Comparison of ENCODE assay signal across 25 cellular contexts in genomic region chr12:61523276-61523992, GRCh38.
A peak's percentile ranks its signal among the peaks of the same experiment; 100 is the strongest.
DNase-seq lines count a peak whose midpoint lies in the region; ATAC-seq, FAIRE-seq and TF ChIP-seq lines count a peak whose summit lies in the region.
"Had no signal": no experiment of that assay in that cellular context is flagged by ENCODE, and none has a peak within 500 bp of the region (broad histone marks: within the 10 kb centered on the region; RNA-seq: fewer than 3 reads in every experiment).

No MANE protein-coding gene starts in this region.

- H3K9me3 Mint-ChIP-seq in activated CD8-positive, alpha-beta T cell treated with anti-CD3 and anti-CD28 coated beads, Interleukin-2, amount 10 ng/mL, durations not matched to agents 7 days and 5 days (ENCODE audit: insufficient read depth) = no peaks in the 10 kb centered on the region

- no peaks in the 10 kb centered on the region for H3K27me3 Mint-ChIP-seq in activated CD8-positive, alpha-beta T cell treated with anti-CD3 and anti-CD28 coated beads, Interleukin-2, amount 10 ng/mL, durations not matched to agents 7 days and 5 days (ENCODE audit: low read depth)
- H3K27me3 Mint-ChIP-seq: CD4-positive, alpha-beta T cell; CD8-positive, alpha-beta memory T cell had no signal

- CTCF ChIA-PET in H1 (lab: Charles Lee; ENCODE audit: partially characterized antibody) (interaction anchor here (0.5 to 2.6 kb wide), 2 partner anchors 10 to 1255 kb away, joined by 4 to 12 read pairs; no protein-coding TSS in a partner anchor), GM10248 (lab: Yijun Ruan, JAX) (interaction anchor here (1.4 kb wide), 2 partner anchors 10 to 12 kb away, joined by 4 to 5 read pairs; no protein-coding TSS in a partner anchor)
- CTCF ChIA-PET in activated CD8-positive, alpha-beta T cell treated with anti-CD3 and anti-CD28 coated beads, Interleukin-2, amount 10 ng/mL, durations not matched to agents 7 days and 5 days (lab: Charles Lee) = no interaction called here

- no peaks in the 10 kb centered on the region; the same call in 1 of the 2 replicates for H3K23me2 ChIP-seq in H1 (ENCODE audit: low read depth, low read length)

- POLR2A ChIA-PET in H1 (lab: Charles Lee; ENCODE audit: partially characterized antibody) = interaction anchor here (1.1 kb wide), 1 partner anchor 11 kb away, joined by 3 read pairs; no protein-coding TSS in a partner anchor
- POLR2A ChIA-PET in activated CD8-positive, alpha-beta T cell treated with anti-CD3 and anti-CD28 coated beads, Interleukin-2, amount 10 ng/mL, durations not matched to agents 7 days and 5 days (lab: Charles Lee) = no interaction called here
- POLR2A ChIA-PET in GM10248 (lab: Yijun Ruan, JAX) = no interaction called here

- no peak overlapping the region for H3K4me3 Mint-ChIP-seq in activated CD8-positive, alpha-beta T cell treated with anti-CD3 and anti-CD28 coated beads, Interleukin-2, amount 10 ng/mL, durations not matched to agents 7 days and 5 days
- H3K4me3 Mint-ChIP-seq: CD14-positive monocyte; CD4-positive, alpha-beta T cell; CD8-positive, alpha-beta memory T cell had no signal

- H4K20me1 ChIP-seq in Karpas-422 (ENCODE audit: insufficient read depth, low read depth, low read length) (no peaks in the 10 kb centered on the region), OCI-LY3 (ENCODE audit: insufficient read depth, low read length) (no peaks in the 10 kb centered on the region), H1 (replicated peaks in 1 of 2; ENCODE audit: control insufficient read depth in 1 of 2, insufficient read depth in 2 of 2, low read length in 2 of 2) (no peaks in the 10 kb centered on the region)
- H4K20me1 ChIP-seq: BLaER1 treated with 17β-estradiol and CSF1 and Interleukin-3, amounts not matched to agents 10 nM and 100 nM had no signal

- no peak overlapping the region for H4K8ac ChIP-seq in H1 (ENCODE audit: extremely low read depth, insufficient read depth, low read length)

- no peak for TF ChIP-seq EP300 in H1 (IDR thresholded peaks at IDR 0.05; ENCODE audit: borderline replicate concordance in 1 of 2, low read depth in 2 of 2, low read length in 2 of 2)

- FAIRE-seq in H1 (lab: Jason Lieb, UNC) = no peak
- FAIRE-seq: A549, D721Med, GM12892 had no signal

- TF ChIP-seq CTCF in OCI-LY3 (IDR thresholded peaks at IDR 0.05; ENCODE audit: low read depth, low read length) (no peak), H1 (IDR thresholded peaks at IDR 0.05; ENCODE audit: control extremely low read depth in 1 of 3, insufficient read depth in 1 of 3, low read depth in 1 of 3, low read length in 3 of 3) (no peak), GM10248 (IDR thresholded peaks at IDR 0.05; ENCODE audit: control extremely low read depth, extremely low read depth, low read depth, missing control alignments) (no peak)

- no peak overlapping the region for H3K23ac ChIP-seq in H1 (ENCODE audit: insufficient read length)

- H2BK20ac ChIP-seq in H1 (ENCODE audit: low read length) = no peak overlapping the region

- H4K91ac ChIP-seq in H1 (replicated peaks; ENCODE audit: insufficient read length, low read length) = no peak overlapping the region

- H3K9ac ChIP-seq in Karpas-422 (ENCODE audit: low read length) (no peak overlapping the region), OCI-LY3 (ENCODE audit: low read length) (peak overlapping the region; percentile 23; the same call in 1 of the 2 replicates), H1 (replicated peaks in 1 of 4; ENCODE audit: extremely low read depth in 1 of 4, low read depth in 3 of 4, low read length in 3 of 4) (no peak overlapping the region)
- H3K9ac ChIP-seq: BLaER1 treated with 17β-estradiol and CSF1 and Interleukin-3, amounts not matched to agents 10 nM and 100 nM had no signal

- H3K56ac ChIP-seq in H1 (replicated peaks; ENCODE audit: insufficient read length, low read depth, low read length) = peak overlapping the region; percentile 59

- H3K36me3 Mint-ChIP-seq in activated CD8-positive, alpha-beta T cell treated with anti-CD3 and anti-CD28 coated beads, Interleukin-2, amount 10 ng/mL, durations not matched to agents 7 days and 5 days (ENCODE audit: low read depth) = no peaks in the 10 kb centered on the region
- H3K36me3 Mint-ChIP-seq: CD14-positive monocyte; CD8-positive, alpha-beta memory T cell had no signal

- H3K27ac ChIP-seq in Karpas-422 (ENCODE audit: low read length) (peak overlapping the region; percentile 80), OCI-LY3 (ENCODE audit: low read length) (peak overlapping the region; percentile 90), H1 (ENCODE audit: low read depth, low read length) (no peak overlapping the region)
- H3K27ac ChIP-seq: A549; BLaER1 treated with 17β-estradiol and CSF1 and Interleukin-3, amounts not matched to agents 10 nM and 100 nM had no signal

- peak overlapping the region; percentile 60; the same call in 1 of the 2 replicates for H3K18ac ChIP-seq in H1 (ENCODE audit: extremely low read depth, low read length)

- H3K9me3 ChIP-seq in Karpas-422 (ENCODE audit: low read length) = no peaks in the 10 kb centered on the region
- no peaks in the 10 kb centered on the region for H3K9me3 ChIP-seq in OCI-LY3 (ENCODE audit: insufficient read depth, low read length)
- H3K9me3 ChIP-seq in H1 (ENCODE audit: insufficient read depth in 2 of 2, low read depth in 1 of 2, low read length in 1 of 2) = no peaks in the 10 kb centered on the region
- H3K9me3 ChIP-seq: A549; BE2C; BLaER1 treated with 17β-estradiol and CSF1 and Interleukin-3, amounts not matched to agents 10 nM and 100 nM had no signal

- no peak overlapping the region for H2BK5ac ChIP-seq in H1 (ENCODE audit: low read depth, low read length)

- H3K4me2 ChIP-seq in Karpas-422 (ENCODE audit: low read depth, low read length, poor library complexity, severe bottlenecking) = peak overlapping the region; percentile 33
- H3K4me2 ChIP-seq in OCI-LY3 (ENCODE audit: low read length) = peak overlapping the region; percentile 68
- no peak overlapping the region for H3K4me2 ChIP-seq in H1 (ENCODE audit: insufficient read depth in 1 of 2, low read depth in 2 of 2, low read length in 2 of 2)
- H3K4me2 ChIP-seq: A549 had no signal

- no peaks in the 10 kb centered on the region for H3K79me1 ChIP-seq in H1 (ENCODE audit: low read depth, low read length)

- H3K4ac ChIP-seq in H1 (replicated peaks; ENCODE audit: insufficient read length, low read depth, low read length) = no peak overlapping the region

- no peak for ATAC-seq in activated CD8-positive, alpha-beta T cell treated with anti-CD3 and anti-CD28 coated beads, Interleukin-2, amount 10 ng/mL, durations not matched to agents 7 days and 5 days
- ATAC-seq: A549 had no signal

- no peak for TF ChIP-seq POLR2A in H1 (IDR thresholded peaks at IDR 0.05; ENCODE audit: control extremely low read depth in 1 of 2, low read depth in 2 of 2, low read length in 2 of 2)

- H3K79me2 ChIP-seq in Karpas-422 (ENCODE audit: low read length) = no peaks in the 10 kb centered on the region
- H3K79me2 ChIP-seq in OCI-LY3 (ENCODE audit: low read length) = no peaks in the 10 kb centered on the region
- H3K79me2 ChIP-seq in H1 (ENCODE audit: control insufficient read depth in 1 of 2, insufficient read depth in 2 of 2, low read length in 2 of 2) = no peaks in the 10 kb centered on the region

- DNase-seq in Karpas-422 (peak; percentile 56), H1 (ENCODE audit: low read depth in 1 of 2, low spot score in 2 of 2) (no peak), NCI-H526 (lab: John Stamatoyannopoulos, UW) (no peak), GM10248 (ENCODE audit: extremely low spot score) (no peak), NCI-H524 (lab: John Stamatoyannopoulos, UW) (no peak)
- DNase-seq in activated CD8-positive, alpha-beta T cell treated with anti-CD3 and anti-CD28 coated beads, Interleukin-2, amount 10 ng/mL, durations not matched to agents 7 days and 5 days = no peak
- DNase-seq: 8988T; ACHN; AML-193; BE2C; CD4-positive, alpha-beta T cell; CD8-positive, alpha-beta memory T cell; DMS 273 treated with DMSO at 0.1 percent for 48 hours; DMS79; EL; GF-D8; GOT3; H7; HCEC 1CT had no signal

- H3K27me3 ChIP-seq in Karpas-422 (ENCODE audit: low read length) = no peaks in the 10 kb centered on the region
- no peaks in the 10 kb centered on the region for H3K27me3 ChIP-seq in OCI-LY3 (ENCODE audit: low read depth, low read length)
- no peaks in the 10 kb centered on the region for H3K27me3 ChIP-seq in H1 (replicated peaks in 1 of 4; ENCODE audit: control insufficient read depth in 3 of 4, extremely low read depth in 1 of 4, insufficient read depth in 3 of 4, low read length in 3 of 4)
- H3K27me3 ChIP-seq: BE2C; BLaER1 treated with 17β-estradiol and CSF1 and Interleukin-3, amounts not matched to agents 10 nM and 100 nM had no signal

- no peak for TF ChIP-seq RAD21 in H1 (IDR thresholded peaks at IDR 0.05 in 1 of 2, conservative IDR thresholded peaks at IDR 0.05 in 1 of 2; ENCODE audit: low read depth in 2 of 2, low read length in 2 of 2)

- no peak overlapping the region for H2BK15ac ChIP-seq in H1 (ENCODE audit: low read length)

- no peaks in the 10 kb centered on the region for H3K36me3 ChIP-seq in Karpas-422 (ENCODE audit: insufficient read depth, low read length)
- no peaks in the 10 kb centered on the region for H3K36me3 ChIP-seq in OCI-LY3 (replicated peaks; ENCODE audit: low read depth, low read length)
- H3K36me3 ChIP-seq in H1 (ENCODE audit: control insufficient read depth in 2 of 4, insufficient read depth in 4 of 4, low read length in 3 of 4) = no peaks in the 10 kb centered on the region
- H3K36me3 ChIP-seq: BE2C; BLaER1 treated with 17β-estradiol and CSF1 and Interleukin-3, amounts not matched to agents 10 nM and 100 nM had no signal

- H2AFZ ChIP-seq in Karpas-422 (ENCODE audit: low read length) = no peak overlapping the region
- no peak overlapping the region for H2AFZ ChIP-seq in OCI-LY3 (ENCODE audit: low read depth, low read length)
- H2AFZ ChIP-seq in H1 (ENCODE audit: low read length) = no peak overlapping the region

- no peak overlapping the region for H2BK12ac ChIP-seq in H1 (ENCODE audit: low read depth, low read length)

- H3K4me3 ChIP-seq in Karpas-422 (ENCODE audit: low read length) (no peak overlapping the region), OCI-LY3 (ENCODE audit: low read length) (peak overlapping the region; percentile 14), H1 (ENCODE audit: extremely low read depth in 1 of 4, insufficient read depth in 2 of 4, low read depth in 3 of 4, low read length in 4 of 4) (no peak overlapping the region)
- H3K4me3 ChIP-seq: A549; BLaER1 treated with 17β-estradiol and CSF1 and Interleukin-3, amounts not matched to agents 10 nM and 100 nM had no signal

- WGBS in H1 (ENCODE audit: extremely low coverage in 1 of 2, insufficient coverage in 1 of 2, insufficient read length in 1 of 2, insufficient replicate concordance in 2 of 2, low coverage in 1 of 2, low lambda C conversion rate in 2 of 2, missing lambda C conversion rate in 1 of 2), 2 experiments = 92% methylated on average over 3 of the region's 3 CpGs; no CpG with 5 or more reads in 1 of the 2 experiments

- no peaks in the 10 kb centered on the region for H3K9me2 ChIP-seq in Karpas-422 (replicated peaks; ENCODE audit: insufficient read depth, low read length)

- H3K27ac Mint-ChIP-seq in activated CD8-positive, alpha-beta T cell treated with anti-CD3 and anti-CD28 coated beads, Interleukin-2, amount 10 ng/mL, durations not matched to agents 7 days and 5 days = no peak overlapping the region
- H3K27ac Mint-ChIP-seq: CD14-positive monocyte; CD4-positive, alpha-beta T cell; CD8-positive, alpha-beta memory T cell had no signal

- peaks cover 40% of the 10 kb centered on the region for H3K4me1 ChIP-seq in Karpas-422 (ENCODE audit: low read length)
- peaks cover 66% of the 10 kb centered on the region for H3K4me1 ChIP-seq in OCI-LY3 (ENCODE audit: low read length)
- H3K4me1 ChIP-seq in H1 (replicated peaks in 1 of 4; ENCODE audit: control insufficient read depth in 3 of 4, insufficient read depth in 4 of 4, low read length in 3 of 4) = peaks cover 0 to 10% (median 4%) of the 10 kb centered on the region in 4 experiments; a peak in 4 of 7 replicates
- H3K4me1 ChIP-seq: A549, BE2C had no signal

- no peak overlapping the region for H4K5ac ChIP-seq in H1 (ENCODE audit: insufficient read length, low read depth, low read length)

- no peak overlapping the region for H2AK5ac ChIP-seq in H1 (ENCODE audit: low read depth, low read length)

- H2BK120ac ChIP-seq in H1 (replicated peaks; ENCODE audit: low read depth, low read length) = no peak overlapping the region

- no peak overlapping the region for H3K14ac ChIP-seq in H1 (ENCODE audit: insufficient read length)

- no peaks in the 10 kb centered on the region for H3K4me1 Mint-ChIP-seq in activated CD8-positive, alpha-beta T cell treated with anti-CD3 and anti-CD28 coated beads, Interleukin-2, amount 10 ng/mL, durations not matched to agents 7 days and 5 days (ENCODE audit: low read depth)
- H3K4me1 Mint-ChIP-seq: CD14-positive monocyte; CD8-positive, alpha-beta memory T cell had no signal

Comparison
In these comparisons a context has a peak if more than half of its experiments do, and no peak if none do; other contexts are left out.
1. H3K4me2 ChIP-seq: peak in Karpas-422 (single experiment) and OCI-LY3 (single experiment); none in H1 (0 of 2).